14 cellular contexts compared by ENCODE assay signal in genomic region chr21:46369520-46370235, GRCh38. TPM values are rescaled to one million over a fixed set of nuclear protein-coding genes. Genes with fewer than 3 reads are reported as not detected.
DNase-seq lines count a peak whose midpoint lies in the region; ATAC-seq and TF ChIP-seq lines count a peak whose summit lies in the region.
"Had no signal": no experiment of that assay in that cellular context is flagged by ENCODE, and none has a peak within 500 bp of the region (broad histone marks: within the 10 kb centered on the region; RNA-seq: fewer than 3 reads in every experiment).

No MANE protein-coding gene starts in this region.

- CTCF ChIA-PET in CD4-positive, alpha-beta memory T cell (lab: Charles Lee; ENCODE audit: partially characterized antibody), result interaction anchor here (0.8 kb wide), 1 partner anchor 27 kb away, joined by 3 read pairs; no protein-coding TSS in a partner anchor

- H3K4me1 Mint-ChIP-seq in CD4-positive, alpha-beta memory T cell, result peaks cover 16 to 26% (median 21%) of the 10 kb centered on the region in 4 donors
- peaks cover 18% of the 10 kb centered on the region for H3K4me1 Mint-ChIP-seq in T-helper 2 cell treated with Interferon-gamma antibody and Interleukin-4, amounts not matched to agents 5 μg/mL and 100 μg/mL, for 36 hours (ENCODE audit: low read depth)
- peaks cover 16 to 26% of the 10 kb centered on the region in 2 donors for H3K4me1 Mint-ChIP-seq in immature natural killer cell
- peaks cover 24% of the 10 kb centered on the region for H3K4me1 Mint-ChIP-seq in activated T-helper 1 cell treated with anti-CD3 and anti-CD28 coated beads, Interleukin-12 subunit alpha, Interleukin-12 subunit beta, Interleukin-2, Interleukin-4 antibody, amounts not matched to agents 30 ng/mL and 10 ng/mL and 1 ng/mL, durations not matched to agents 14 hours and 24 hours and 36 hours (ENCODE audit: low read depth)

- intact Hi-C loops in CD4-positive, alpha-beta memory T cell (cut with micrococcal nuclease), result no loop called here
- intact Hi-C loops in activated T-helper 1 cell treated with anti-CD3 and anti-CD28 coated beads, Interleukin-12 subunit alpha, Interleukin-12 subunit beta, Interleukin-2, Interleukin-4 antibody, amounts not matched to agents 30 ng/mL and 10 ng/mL and 1 ng/mL, durations not matched to agents 14 hours and 24 hours and 36 hours (cut with micrococcal nuclease), result loop anchor here (2.0 kb wide), 1 partner anchor 47 kb away; the partner anchor contains the start of gene C21orf58

- no peaks in the 10 kb centered on the region for H3K27me3 ChIP-seq in CD4-positive, alpha-beta memory T cell (ENCODE audit: insufficient read depth, low read length)
- H3K27me3 ChIP-seq: colonic mucosa, SJSA1 had no signal

- DNase-seq in CD4-positive, alpha-beta memory T cell, result no peak
- DNase-seq in GM20000 (ENCODE audit: low spot score), result peak; percentile 68
- no peak for DNase-seq in T-helper 2 cell treated with Interferon-gamma antibody and Interleukin-4, amounts not matched to agents 5 μg/mL and 100 μg/mL, for 36 hours (ENCODE audit: low spot score)
- no peak for DNase-seq in immature natural killer cell
- DNase-seq in NK-92 (lab: John Stamatoyannopoulos, UW; ENCODE audit: unreplicated experiment), result no peak
- DNase-seq in activated T-helper 1 cell treated with anti-CD3 and anti-CD28 coated beads, Interleukin-12 subunit alpha, Interleukin-12 subunit beta, Interleukin-2, Interleukin-4 antibody, amounts not matched to agents 30 ng/mL and 10 ng/mL and 1 ng/mL, durations not matched to agents 14 hours and 24 hours and 36 hours (ENCODE audit: low spot score), result no peak
- DNase-seq: activated CD4-positive, alpha-beta T cell treated with anti-CD3 and anti-CD28 coated beads for 48 hours; colonic mucosa; NCI-H1417 treated with DMSO at 0.1 percent for 48 hours; NCI-H69 had no signal

- peaks cover 23% of the 10 kb centered on the region for H3K36me3 ChIP-seq in CD4-positive, alpha-beta memory T cell (ENCODE audit: insufficient read depth, low read length)
- H3K36me3 ChIP-seq: colonic mucosa had no signal

- H3K27ac Mint-ChIP-seq in CD4-positive, alpha-beta memory T cell, result peak overlapping the region; percentile 42 to 92 (median 80)
- peak overlapping the region; percentile 82 for H3K27ac Mint-ChIP-seq in T-helper 2 cell treated with Interferon-gamma antibody and Interleukin-4, amounts not matched to agents 5 μg/mL and 100 μg/mL, for 36 hours
- peak overlapping the region; percentile 13 to 95 (median 56) for H3K27ac Mint-ChIP-seq in immature natural killer cell
- no peak overlapping the region for H3K27ac Mint-ChIP-seq in activated T-helper 1 cell treated with anti-CD3 and anti-CD28 coated beads, Interleukin-12 subunit alpha, Interleukin-12 subunit beta, Interleukin-2, Interleukin-4 antibody, amounts not matched to agents 30 ng/mL and 10 ng/mL and 1 ng/mL, durations not matched to agents 14 hours and 24 hours and 36 hours

- H3K4me3 ChIP-seq in CD4-positive, alpha-beta memory T cell (ENCODE audit: low read length in 2 of 2), result no peak overlapping the region
- H3K4me3 ChIP-seq: colonic mucosa, SJSA1 had no signal

- no peak overlapping the region for H3K4me3 Mint-ChIP-seq in CD4-positive, alpha-beta memory T cell
- peak overlapping the region; percentile 74 for H3K4me3 Mint-ChIP-seq in T-helper 2 cell treated with Interferon-gamma antibody and Interleukin-4, amounts not matched to agents 5 μg/mL and 100 μg/mL, for 36 hours
- H3K4me3 Mint-ChIP-seq in immature natural killer cell, result peak overlapping the region in 2 of 5 donors; percentile 10 to 84
- no peak overlapping the region for H3K4me3 Mint-ChIP-seq in activated T-helper 1 cell treated with anti-CD3 and anti-CD28 coated beads, Interleukin-12 subunit alpha, Interleukin-12 subunit beta, Interleukin-2, Interleukin-4 antibody, amounts not matched to agents 30 ng/mL and 10 ng/mL and 1 ng/mL, durations not matched to agents 14 hours and 24 hours and 36 hours

- no peak for ATAC-seq in HG02798 (IDR thresholded peaks at IDR 0.05; ENCODE audit: poor library complexity, unreplicated experiment)
- no peak for ATAC-seq in HG02763 (IDR thresholded peaks at IDR 0.05; ENCODE audit: unreplicated experiment)

- H3K27ac ChIP-seq in CD4-positive, alpha-beta memory T cell (ENCODE audit: low read depth, low read length), result peak overlapping the region; percentile 32
- H3K27ac ChIP-seq: colonic mucosa, SJSA1 had no signal

- no peaks in the 10 kb centered on the region for H3K9me3 Mint-ChIP-seq in CD4-positive, alpha-beta memory T cell
- no peaks in the 10 kb centered on the region for H3K9me3 Mint-ChIP-seq in T-helper 2 cell treated with Interferon-gamma antibody and Interleukin-4, amounts not matched to agents 5 μg/mL and 100 μg/mL, for 36 hours
- H3K9me3 Mint-ChIP-seq in immature natural killer cell, result no peaks in the 10 kb centered on the region
- no peaks in the 10 kb centered on the region for H3K9me3 Mint-ChIP-seq in activated T-helper 1 cell treated with anti-CD3 and anti-CD28 coated beads, Interleukin-12 subunit alpha, Interleukin-12 subunit beta, Interleukin-2, Interleukin-4 antibody, amounts not matched to agents 30 ng/mL and 10 ng/mL and 1 ng/mL, durations not matched to agents 14 hours and 24 hours and 36 hours
- H3K9me3 Mint-ChIP-seq: CD8-positive, alpha-beta memory T cell had no signal

- H3K36me3 Mint-ChIP-seq in CD4-positive, alpha-beta memory T cell, result peaks cover 28 to 31% of the 10 kb centered on the region in 2 donors
- peaks cover 40% of the 10 kb centered on the region for H3K36me3 Mint-ChIP-seq in T-helper 2 cell treated with Interferon-gamma antibody and Interleukin-4, amounts not matched to agents 5 μg/mL and 100 μg/mL, for 36 hours (ENCODE audit: low read depth)
- H3K36me3 Mint-ChIP-seq in immature natural killer cell, result peaks cover 9 to 31% (median 15%) of the 10 kb centered on the region in 3 donors
- H3K36me3 Mint-ChIP-seq in activated T-helper 1 cell treated with anti-CD3 and anti-CD28 coated beads, Interleukin-12 subunit alpha, Interleukin-12 subunit beta, Interleukin-2, Interleukin-4 antibody, amounts not matched to agents 30 ng/mL and 10 ng/mL and 1 ng/mL, durations not matched to agents 14 hours and 24 hours and 36 hours (ENCODE audit: low read depth), result peaks cover 38% of the 10 kb centered on the region

- POLR2A ChIA-PET in CD4-positive, alpha-beta memory T cell (lab: Charles Lee; ENCODE audit: partially characterized antibody), result interaction anchor here (1.0 to 1.2 kb wide), 2 partner anchors 12 to 23 kb away, joined by 3 to 4 read pairs; no protein-coding TSS in a partner anchor

- no peak for TF ChIP-seq CTCF in GM20000 (IDR thresholded peaks at IDR 0.05; ENCODE audit: extremely low read depth, missing control alignments)

- H3K9me3 ChIP-seq in CD4-positive, alpha-beta memory T cell (ENCODE audit: control insufficient read depth in 1 of 2, low read length in 2 of 2), result no peaks in the 10 kb centered on the region
- H3K9me3 ChIP-seq: colonic mucosa, SJSA1 had no signal

- H3K27me3 Mint-ChIP-seq in CD4-positive, alpha-beta memory T cell, result no peaks in the 10 kb centered on the region
- no peaks in the 10 kb centered on the region for H3K27me3 Mint-ChIP-seq in T-helper 2 cell treated with Interferon-gamma antibody and Interleukin-4, amounts not matched to agents 5 μg/mL and 100 μg/mL, for 36 hours (ENCODE audit: low read depth)
- H3K27me3 Mint-ChIP-seq in immature natural killer cell (ENCODE audit: low read depth in 3 of 3), result peaks cover 0 to 5% (median 2%) of the 10 kb centered on the region in 3 donors
- no peaks in the 10 kb centered on the region for H3K27me3 Mint-ChIP-seq in activated T-helper 1 cell treated with anti-CD3 and anti-CD28 coated beads, Interleukin-12 subunit alpha, Interleukin-12 subunit beta, Interleukin-2, Interleukin-4 antibody, amounts not matched to agents 30 ng/mL and 10 ng/mL and 1 ng/mL, durations not matched to agents 14 hours and 24 hours and 36 hours (ENCODE audit: insufficient read depth)
- H3K27me3 Mint-ChIP-seq: CD8-positive, alpha-beta memory T cell had no signal

- H3K4me1 ChIP-seq in CD4-positive, alpha-beta memory T cell (ENCODE audit: insufficient read depth, low read length), result peaks cover 23% of the 10 kb centered on the region
- H3K4me1 ChIP-seq: colonic mucosa, SJSA1 had no signal

RNA-seq across cellular contexts. Expression of gene PCNT, which starts 45.7 kb away (rescaled TPM):
- 10 to 100 TPM; 46.9 to 52.1 TPM for total RNA-seq in CD4-positive, alpha-beta memory T cell
- polyA plus RNA-seq in CD4-positive, alpha-beta memory T cell, result 10 to 100 TPM in 1 of 2 donors, 1 to 10 TPM in 1; 2.0 to 25.2 TPM
- polyA plus RNA-seq in immature natural killer cell, result 10 to 100 TPM in 1 of 3 donors, 1 to 10 TPM in 2; 2.9 to 47.0 (median 6.5) TPM
- total RNA-seq in activated T-helper 1 cell treated with anti-CD3 and anti-CD28 coated beads, Interleukin-12 subunit alpha, Interleukin-12 subunit beta, Interleukin-2, Interleukin-4 antibody, amounts not matched to agents 30 ng/mL and 10 ng/mL and 1 ng/mL, durations not matched to agents 14 hours and 24 hours and 36 hours, result 58.4 and 59.7 TPM in 2 replicates

RNA-seq across cellular contexts. Expression of gene C21orf58, which starts 46.0 kb away (rescaled TPM):
- 1 to 10 TPM; 8.2 to 9.4 TPM for total RNA-seq in CD4-positive, alpha-beta memory T cell
- polyA plus RNA-seq in CD4-positive, alpha-beta memory T cell, result 1 to 10 TPM in 1 of 2 donors, under 1 TPM in 1; 0.35 to 1.1 TPM
- polyA plus RNA-seq in immature natural killer cell, result 1 to 10 TPM in 1 of 3 donors, under 1 TPM in 2; 0.53 to 1.2 (median 0.91) TPM
- total RNA-seq in activated T-helper 1 cell treated with anti-CD3 and anti-CD28 coated beads, Interleukin-12 subunit alpha, Interleukin-12 subunit beta, Interleukin-2, Interleukin-4 antibody, amounts not matched to agents 30 ng/mL and 10 ng/mL and 1 ng/mL, durations not matched to agents 14 hours and 24 hours and 36 hours, result 26.7 and 26.9 TPM in 2 replicates
